ENCODE assay signal across 9 cellular contexts in genomic region chr18:10518595-10519273, GRCh38. TPM values are rescaled to one million over a fixed set of nuclear protein-coding genes. Genes with fewer than 3 reads are reported as not detected.
A peak's percentile ranks its signal among the peaks of the same experiment; 100 is the strongest.
DNase-seq lines count a peak whose midpoint lies in the region; ATAC-seq and TF ChIP-seq lines count a peak whose summit lies in the region.
"Had no signal": no experiment of that assay in that cellular context is flagged by ENCODE, and none has a peak within 500 bp of the region (broad histone marks: within the 10 kb centered on the region; RNA-seq: fewer than 3 reads in every experiment).

No MANE protein-coding gene starts in this region.

- TF ChIP-seq POLR2A in IMR-90 (IDR thresholded peaks at IDR 0.05; ENCODE audit: low read depth, low read length), result no peak
- no peak for TF ChIP-seq POLR2A in adrenal gland (IDR thresholded peaks at IDR 0.05)
- TF ChIP-seq POLR2A in stomach (IDR thresholded peaks at IDR 0.05), result no peak

- H3K14ac ChIP-seq in IMR-90 (replicated peaks; ENCODE audit: low read depth, low read length), result peak overlapping the region; percentile 66; the same call in 1 of the 2 replicates

- H3K9me1 ChIP-seq in IMR-90 (ENCODE audit: insufficient read depth, low read length), result peaks cover 4% of the 10 kb centered on the region; the same call in 1 of the 2 replicates

- H4K91ac ChIP-seq in IMR-90 (ENCODE audit: insufficient read depth, low read depth, low read length), result peak overlapping the region; percentile 63

- H4K8ac ChIP-seq in IMR-90 (ENCODE audit: low read depth in 2 of 2, low read length in 2 of 2), result peak overlapping the region in 1 of 2 experiments; percentile 62; a peak in 1 of 4 replicates

- H2BK15ac ChIP-seq in IMR-90 (ENCODE audit: low read depth, low read length), result peak overlapping the region; percentile 50; the same call in 1 of the 3 replicates

- H3K4ac ChIP-seq in IMR-90 (ENCODE audit: low read depth, low read length), result peak overlapping the region; percentile 88

- H3K4me1 ChIP-seq in IMR-90 (ENCODE audit: control insufficient read depth, insufficient read depth, low read length), result peaks cover 5% of the 10 kb centered on the region; the same call in 1 of the 2 replicates
- H3K4me1 ChIP-seq in adrenal gland (replicated peaks in 1 of 2), result peaks cover 0 to 28% of the 10 kb centered on the region in 2 donors
- H3K4me1 ChIP-seq in stomach, result peaks cover 11 to 35% (median 25%) of the 10 kb centered on the region in 4 donors

- peak overlapping the region; percentile 35 for H2BK5ac ChIP-seq in IMR-90 (ENCODE audit: low read depth, low read length, poor library complexity, severe bottlenecking)

- CTCF ChIA-PET in IMR-90 (lab: Yijun Ruan, JAX), result interaction anchor here (0.6 to 3.4 kb wide), 5 partner anchors 484 to 547 kb away, joined by 3 to 20 read pairs (median 7); no protein-coding TSS in a partner anchor

- in situ Hi-C loops in IMR-90 (cut with MboI; ENCODE audit: low sequenced_read_pairs), result no loop called here

- no peaks in the 10 kb centered on the region for H3K79me1 ChIP-seq in IMR-90 (ENCODE audit: low read depth in 1 of 2, low read length in 2 of 2)

- H3K27me3 ChIP-seq in IMR-90 (ENCODE audit: control insufficient read depth, insufficient read depth, low read length), result peaks cover 12% of the 10 kb centered on the region
- H3K27me3 ChIP-seq in adrenal gland, result no peaks in the 10 kb centered on the region
- no peaks in the 10 kb centered on the region for H3K27me3 ChIP-seq in stomach

- peak overlapping the region; percentile 88 for H2BK20ac ChIP-seq in IMR-90 (ENCODE audit: low read depth, low read length)

- H3K4me2 ChIP-seq in IMR-90 (ENCODE audit: low read depth, low read length), result no peak overlapping the region

- H2AK5ac ChIP-seq in IMR-90 (ENCODE audit: low read depth, low read length), result peak overlapping the region; percentile 94

- ATAC-seq in IMR-90 (ENCODE audit: low read depth) (peak; percentile 45), GM19463 (IDR thresholded peaks at IDR 0.05; ENCODE audit: unreplicated experiment) (no peak), GM18867 (IDR thresholded peaks at IDR 0.05; ENCODE audit: unreplicated experiment) (no peak)

- WGBS in IMR-90 (ENCODE audit: extremely low coverage in 2 of 2, insufficient read length in 1 of 2), 2 experiments, result 100% methylated on average over 1 of the region's 12 CpGs; no CpG with 5 or more reads in 1 of the 2 experiments
- WGBS in adrenal gland, 4 donors, result 28 to 31% (median 30%) methylated on average over 11 to 12 of the region's 12 CpGs
- 19 to 46% (median 23%) methylated on average over 12 of the region's 12 CpGs for whole genome bisulfite sequencing in stomach, 5 donors

- H3K27ac ChIP-seq in IMR-90 (ENCODE audit: insufficient read depth, low read length), result peak overlapping the region; percentile 3; the same call in 1 of the 2 replicates
- peak overlapping the region in 3 of 5 donors; percentile 11 to 41 (median 33) for H3K27ac ChIP-seq in adrenal gland
- peak overlapping the region in 4 of 5 donors; percentile 60 to 79 (median 71) for H3K27ac ChIP-seq in stomach

- no peaks in the 10 kb centered on the region for H3K36me3 ChIP-seq in IMR-90 (ENCODE audit: control insufficient read depth, insufficient read depth, low read length)
- H3K36me3 ChIP-seq in adrenal gland (replicated peaks in 1 of 2), result no peaks in the 10 kb centered on the region
- no peaks in the 10 kb centered on the region for H3K36me3 ChIP-seq in stomach

- no peak for TF ChIP-seq EP300 in stomach (IDR thresholded peaks at IDR 0.05)

- POLR2A ChIA-PET in IMR-90 (lab: Charles Lee; ENCODE audit: unreplicated experiment), result interaction anchor here (0.6 to 1.2 kb wide), 3 partner anchors 472 to 544 kb away, joined by 4 read pairs; no protein-coding TSS in a partner anchor

- H3K23ac ChIP-seq in IMR-90 (ENCODE audit: low read depth, low read length), result peak overlapping the region; percentile 34; the same call in 1 of the 2 replicates

- no peak overlapping the region for H3K56ac ChIP-seq in IMR-90 (ENCODE audit: extremely low read depth, insufficient read depth, low read length)

- no peak overlapping the region for H3K9ac ChIP-seq in IMR-90 (ENCODE audit: low read depth, low read length)

- dilution Hi-C loops in IMR-90 (cut with HindIII; ENCODE audit: low sequenced_read_pairs, unreplicated experiment), result loop anchor here (25.0 kb wide), 1 partner anchor 531 kb away; no protein-coding TSS in a partner anchor

- H2AK9ac ChIP-seq in IMR-90 (replicated peaks; ENCODE audit: low read depth, low read length, poor library complexity), result peak overlapping the region; percentile 47

- H3K18ac ChIP-seq in IMR-90 (ENCODE audit: low read depth, low read length), result peak overlapping the region; percentile 33

- H4K20me1 ChIP-seq in IMR-90 (ENCODE audit: insufficient read depth, low read length), result no peaks in the 10 kb centered on the region

- H3K9me3 ChIP-seq in IMR-90 (ENCODE audit: control insufficient read depth, insufficient read depth, low read length) (peaks cover 3% of the 10 kb centered on the region), adrenal gland (replicated peaks in 1 of 3) (no peaks in the 10 kb centered on the region), stomach (no peaks in the 10 kb centered on the region)

- no TSS peak for BruUV-seq in IMR-90 (replicated peaks; lab: Mats Ljungman, UMichigan)

- TF ChIP-seq CTCF in IMR-90 (conservative IDR thresholded peaks at IDR 0.05; ENCODE audit: low read depth, low read length) (peak; percentile 46), adrenal gland (IDR thresholded peaks at IDR 0.05) (peak in 5 of 6 experiments; percentile 34 to 60 (median 41)), stomach (IDR thresholded peaks at IDR 0.05) (peak in 3 of 7 experiments; percentile 8 to 45 (median 19))

- peak overlapping the region; percentile 75; the same call in 1 of the 2 replicates for H4K5ac ChIP-seq in IMR-90 (ENCODE audit: low read depth, low read length)

- peak overlapping the region; percentile 79 for H2BK120ac ChIP-seq in IMR-90 (ENCODE audit: low read depth, low read length)

- no peak overlapping the region for H3K4me3 ChIP-seq in IMR-90 (ENCODE audit: insufficient read depth, low read depth, low read length)
- H3K4me3 ChIP-seq in adrenal gland, result no peak overlapping the region
- H3K4me3 ChIP-seq in stomach, result no peak overlapping the region

- H2AFZ ChIP-seq in IMR-90 (replicated peaks; ENCODE audit: low read length, poor library complexity), result peak overlapping the region; percentile 57

- DNase-seq in IMR-90 (peak; percentile 36), adrenal gland (peak; percentile 53 to 83 (median 72)), hippocampal formation (lab: John Stamatoyannopoulos, UW) (peak; percentile 77 to 87), stomach (peak; percentile 35), dedifferentiated amniotic fluid mesenchymal stem cell (ENCODE audit: extremely low spot score) (no peak)
- no peak for DNase-seq in stimulated activated CD4-positive, alpha-beta T cell treated with anti-CD3 and anti-CD28 coated beads, Interleukin-15, amount 100 ng/mL, for 24 hours
- DNase-seq: stimulated activated CD4-positive, alpha-beta T cell treated with anti-CD3 and anti-CD28 coated beads, Interleukin-4, amount 100 ng/mL, for 1 hour had no signal

- intact Hi-C loops in IMR-90 (cut with micrococcal nuclease), result loop anchor here (10.0 kb wide), 2 partner anchors 144 to 284 kb away; no protein-coding TSS in a partner anchor
- intact Hi-C loops in adrenal gland (cut with DNase I), result loop anchor here in 1 of 2 donors (5.0 kb wide), 1 partner anchor 546 kb away; no protein-coding TSS in a partner anchor
- intact Hi-C loops in stomach (cut with DNase I; ENCODE audit: low total_unique reads), result no loop called here

- peak; percentile 62 for TF ChIP-seq RAD21 in IMR-90 (IDR thresholded peaks at IDR 0.05; ENCODE audit: low read length)

TF ChIP-seq in IMR-90, 13 proteins besides CTCF, POLR2A, EP300 and RAD21 (continues in another document):
- peak; percentile 37; the same call in 1 of the 2 replicates for TF ChIP-seq USF2 (IDR thresholded peaks at IDR 0.05; ENCODE audit: low read depth, low read length)
- TF ChIP-seq ELK1 (IDR thresholded peaks at IDR 0.05; ENCODE audit: borderline replicate concordance, low read depth, low read length), result no peak
- peak; percentile 47 for TF ChIP-seq SMC3 (IDR thresholded peaks at IDR 0.05; ENCODE audit: low read depth, low read length)
- TF ChIP-seq RFX5 (IDR thresholded peaks at IDR 0.05; ENCODE audit: low read depth, low read length), result no peak
- TF ChIP-seq FOS (IDR thresholded peaks at IDR 0.05; ENCODE audit: low read depth, low read length), result no peak
- TF ChIP-seq NFE2L2 (IDR thresholded peaks at IDR 0.05; ENCODE audit: low read depth, low read length), result no peak
- no peak for TF ChIP-seq MAZ (IDR thresholded peaks at IDR 0.05; ENCODE audit: borderline replicate concordance, low read depth, low read length)
- TF ChIP-seq BHLHE40 (IDR thresholded peaks at IDR 0.05; ENCODE audit: low read depth, low read length), result no peak
- TF ChIP-seq RCOR1 (IDR thresholded peaks at IDR 0.05; ENCODE audit: insufficient replicate concordance, low read length), result no peak
- no peak for TF ChIP-seq CEBPB (IDR thresholded peaks at IDR 0.05; ENCODE audit: low read depth, low read length)
- peak; percentile 21; the same call in 1 of the 2 replicates for TF ChIP-seq MAFK (IDR thresholded peaks at IDR 0.05; ENCODE audit: low read depth, low read length)

RNA-seq across cellular contexts. Expression of gene NAPG, which starts 7.1 kb away (rescaled TPM):
- total RNA-seq in IMR-90 (2012; rRNA removed) (32.8 and 39.2 TPM in 2 replicates), adrenal gland (10 to 100 TPM; 23.6 to 60.2 (median 42.1) TPM), stomach (10 to 100 TPM in 3 of 5 donors, 1 to 10 TPM in 2; 5.5 to 83.7 (median 31.7) TPM)
- polyA plus RNA-seq in IMR-90 (2012; rRNA removed) (9.8 and 13.0 TPM in 2 replicates), adrenal gland (10 to 100 TPM; 17.0 to 38.2 (median 17.6) TPM), stomach (10 to 100 TPM; 12.1 to 22.9 (median 12.4) TPM)
- polyA plus RNA-seq in IMR-90 (2012; cell fraction: cytosol; rRNA removed), result 1.6 and 3.1 TPM in 2 replicates
- polyA plus RNA-seq in IMR-90 (2012; cell fraction: nucleus; rRNA removed; ENCODE audit: low replicate concordance), result 3.5 and 30.6 TPM in 2 replicates

Comparison
In these comparisons a context has a peak if more than half of its experiments do, and no peak if none do; other contexts are left out.
1. DNase-seq: peak in IMR-90 (single experiment), adrenal gland (7 of 7), hippocampal formation (2 of 2) and stomach (single experiment); none in stimulated activated CD4-positive, alpha-beta T cell treated with anti-CD3 and anti-CD28 coated beads, Interleukin-15, amount 100 ng/mL, for 24 hours (single experiment) and dedifferentiated amniotic fluid mesenchymal stem cell (single experiment).
2. H3K27ac ChIP-seq: peak in every context shown above with its lines; median percentile 71 in stomach; 33 in adrenal gland; 3 in IMR-90.